ENCODE assay signal across 20 cellular contexts in genomic region chr9:95634581-95634980, GRCh38.
DNase-seq lines count a peak whose midpoint lies in the region; ATAC-seq, FAIRE-seq and TF ChIP-seq lines count a peak whose summit lies in the region.
"Had no signal": no experiment of that assay in that cellular context is flagged by ENCODE, and none has a peak within 500 bp of the region (broad histone marks: within the 10 kb centered on the region; RNA-seq: fewer than 3 reads in every experiment).

No MANE protein-coding gene starts in this region.

- peak; percentile 13 for FAIRE-seq in bronchial epithelial cell (lab: Jason Lieb, UNC)
- FAIRE-seq: G401.6, GM12891, GM18507, H54 had no signal

- peak; percentile 88 for DNase-seq in ELF-1 (ENCODE audit: low read depth, low spot score)
- DNase-seq in bronchial epithelial cell (ENCODE audit: low read depth), result no peak
- DNase-seq in trophoblast cell, result peak; percentile 80 to 82
- no peak for DNase-seq in activated CD4-positive, alpha-beta T cell treated with anti-CD3 and anti-CD28 coated beads, Interleukin-2, amount 50 U/mL, for 1 hour
- no peak for DNase-seq in left lobe of liver (ENCODE audit: low spot score)
- no peak for DNase-seq in NCI-H2171 (lab: John Stamatoyannopoulos, UW)
- DNase-seq: 8988T; CD4-positive, alpha-beta memory T cell; DMS79 treated with DMSO at 0.1 percent for 48 hours; EL; GM23248; HCEC 1CT had no signal

- H3K18ac ChIP-seq in trophoblast cell (ENCODE audit: low read length), result no peak overlapping the region

- H4K8ac ChIP-seq in trophoblast cell (ENCODE audit: low read depth, low read length), result no peak overlapping the region

- H2AFZ ChIP-seq in trophoblast cell (ENCODE audit: insufficient read depth, low read length, poor library complexity), result no peak overlapping the region
- H2AFZ ChIP-seq: GM23248 had no signal

- H3K79me1 ChIP-seq in trophoblast cell (ENCODE audit: low read length), result peaks cover 6% of the 10 kb centered on the region

- H3K4me1 ChIP-seq in mesodermal cell (ENCODE audit: control insufficient read depth, insufficient read depth, low read length, poor library complexity, severe bottlenecking) (peaks cover 24% of the 10 kb centered on the region), trophoblast cell (ENCODE audit: control insufficient read depth in 1 of 2, insufficient read depth in 2 of 2, low read length in 2 of 2) (peaks cover 11 to 22% of the 10 kb centered on the region in 2 experiments)
- H3K4me1 ChIP-seq: BLaER1 had no signal

- H4K12ac ChIP-seq in trophoblast cell (ENCODE audit: low read depth, low read length), result no peak overlapping the region

- no peak for TF ChIP-seq CTCF in bronchial epithelial cell (IDR thresholded peaks at IDR 0.05; ENCODE audit: insufficient read depth, low read length, severe bottlenecking)

- H3K14ac ChIP-seq in trophoblast cell (ENCODE audit: low read length), result no peak overlapping the region

- H3K9ac ChIP-seq in trophoblast cell (ENCODE audit: low read length), result no peak overlapping the region
- H3K9ac ChIP-seq: BLaER1, GM23248 had no signal

- peak overlapping the region; percentile 13 for H3K27ac ChIP-seq in mesodermal cell (ENCODE audit: low read depth, low read length, severe bottlenecking)
- peak overlapping the region; percentile 69 for H3K27ac ChIP-seq in trophoblast cell (ENCODE audit: low read depth, low read length)
- H3K27ac ChIP-seq: BLaER1, GM23248, HL-60 had no signal

- no peaks in the 10 kb centered on the region for H3K36me3 ChIP-seq in bronchial epithelial cell (ENCODE audit: control insufficient read depth, insufficient read depth, low read length)
- H3K36me3 ChIP-seq in mesodermal cell (ENCODE audit: control insufficient read depth, insufficient read depth, low read length), result no peaks in the 10 kb centered on the region
- H3K36me3 ChIP-seq in trophoblast cell (ENCODE audit: control insufficient read depth in 1 of 2, insufficient read depth in 2 of 2, low read length in 2 of 2), result no peaks in the 10 kb centered on the region
- H3K36me3 ChIP-seq: BLaER1 had no signal

- H3K27me3 ChIP-seq in bronchial epithelial cell (ENCODE audit: control insufficient read depth, insufficient read depth, low read length) (no peaks in the 10 kb centered on the region), trophoblast cell (ENCODE audit: insufficient read depth, low read length) (no peaks in the 10 kb centered on the region)
- H3K27me3 ChIP-seq: BLaER1 had no signal

- no peak overlapping the region for H3K4me3 ChIP-seq in bronchial epithelial cell (ENCODE audit: low read depth, low read length)
- H3K4me3 ChIP-seq in mesodermal cell (ENCODE audit: extremely low read depth, insufficient read depth, low read length, poor library complexity, severe bottlenecking), result no peak overlapping the region
- H3K4me3 ChIP-seq in trophoblast cell (ENCODE audit: low read depth, low read length), result no peak overlapping the region
- H3K4me3 ChIP-seq: BLaER1, GM23248 had no signal

- no peak overlapping the region for H2BK120ac ChIP-seq in trophoblast cell (ENCODE audit: insufficient read depth, low read length, poor library complexity)

- no peak overlapping the region for H4K91ac ChIP-seq in trophoblast cell (ENCODE audit: low read depth, low read length)

- H3K79me2 ChIP-seq in trophoblast cell (ENCODE audit: control insufficient read depth, insufficient read depth, low read length, poor library complexity), result no peaks in the 10 kb centered on the region

- no peak overlapping the region for H3K23ac ChIP-seq in trophoblast cell (ENCODE audit: low read length)

- H3K4me2 ChIP-seq in trophoblast cell (ENCODE audit: low read length), result peak overlapping the region; percentile 28
- H3K4me2 ChIP-seq: BLaER1 had no signal

- no peak overlapping the region for H3K4ac ChIP-seq in trophoblast cell (ENCODE audit: low read depth, low read length)

- ATAC-seq in HG03280 (IDR thresholded peaks at IDR 0.05; ENCODE audit: unreplicated experiment) (no peak), left lobe of liver (no peak)

- no peak overlapping the region for H2AK5ac ChIP-seq in trophoblast cell (ENCODE audit: low read length)

- H2BK5ac ChIP-seq in trophoblast cell (ENCODE audit: low read depth, low read length, poor library complexity), result no peak overlapping the region

- WGBS in mesodermal cell (ENCODE audit: insufficient coverage in 2 of 2), 2 experiments, result 84 to 86% methylated on average over 5 to 7 of the region's 7 CpGs
- no CpG with 5 or more reads among the region's 7 CpGs for WGBS in trophoblast cell (ENCODE audit: extremely low coverage, insufficient coverage, insufficient read length)

- H2BK12ac ChIP-seq in trophoblast cell (ENCODE audit: low read length), result no peak overlapping the region

- H3K9me3 ChIP-seq in mesodermal cell (ENCODE audit: control insufficient read depth, low read length) (no peaks in the 10 kb centered on the region), trophoblast cell (ENCODE audit: insufficient read depth, low read depth, low read length) (no peaks in the 10 kb centered on the region)

Comparison
In these comparisons a context has a peak if more than half of its experiments do, and no peak if none do; other contexts are left out.
1. DNase-seq: peak in ELF-1 (single experiment) and trophoblast cell (2 of 2); none in bronchial epithelial cell (single experiment), activated CD4-positive, alpha-beta T cell treated with anti-CD3 and anti-CD28 coated beads, Interleukin-2, amount 50 U/mL, for 1 hour (single experiment), left lobe of liver (single experiment) and NCI-H2171 (single experiment).